In genomic region chr4:183333202-183333601, GRCh38 we compare ENCODE assay signal across 23 cellular contexts. TPM values are rescaled to one million over a fixed set of nuclear protein-coding genes. Genes with fewer than 3 reads are reported as not detected.
"Had no signal": no experiment of that assay in that cellular context is flagged by ENCODE, and none has a peak within 500 bp of the region (broad histone marks: within the 10 kb centered on the region; RNA-seq: fewer than 3 reads in every experiment).

No MANE protein-coding gene starts in this region.

- H3K4me3 ChIP-seq: colonic mucosa, hepatocyte, ovary, suprapubic skin, thyroid gland, upper lobe of left lung, uterus had no signal

- ATAC-seq: naive thymus-derived CD4-positive, alpha-beta T cell; right cardiac atrium; stimulated activated naive CD8-positive, alpha-beta T cell treated with anti-CD3 and anti-CD28 coated beads, Interleukin-15, Interleukin-2, amounts not matched to agents 100 U/mL and 50 U/mL, for 24 hours had no signal

- H3K36me3 ChIP-seq: colonic mucosa, ovary, suprapubic skin, thyroid gland, upper lobe of left lung, uterus had no signal

- H2AFZ ChIP-seq: hepatocyte had no signal

- H3K27me3 ChIP-seq: colonic mucosa, hepatocyte, ovary, suprapubic skin, thyroid gland, upper lobe of left lung, uterus had no signal

- FAIRE-seq: small intestine had no signal

- H3K9me3 ChIP-seq: colonic mucosa, ovary, suprapubic skin, thyroid gland, upper lobe of left lung, uterus had no signal

- H3K4me1 ChIP-seq: colonic mucosa, thyroid gland, uterus had no signal

- H3K27ac ChIP-seq: colonic mucosa, ovary, suprapubic skin, thyroid gland, upper lobe of left lung, uterus had no signal

- DNase-seq: colonic mucosa; effector CD8-positive, alpha-beta T cell; foreskin melanocyte; naive thymus-derived CD4-positive, alpha-beta T cell; nephron progenitor cell; ovary; right cardiac atrium; small intestine; stimulated activated CD4-positive, alpha-beta T cell treated with anti-CD3 and anti-CD28 coated beads, Interleukin-2, amount 100 ng/mL, for 48 hours; stimulated activated naive CD8-positive, alpha-beta T cell treated with anti-CD3 and anti-CD28 coated beads, Interleukin-15, Interleukin-2, amounts not matched to agents 100 U/mL and 50 U/mL, for 24 hours; thyroid gland; upper lobe of left lung; uterus had no signal

RNA-seq across cellular contexts. Expression of gene CLDN24, which starts 11.0 kb away (rescaled TPM):
- total RNA-seq: colonic mucosa; dermis microvascular lymphatic vessel endothelial cell; hepatocyte; kidney epithelial cell; liver; lung microvascular endothelial cell; mesenteric fat pad; mononuclear cell; naive thymus-derived CD4-positive, alpha-beta T cell; ovary; progenitor cell of endocrine pancreas; right cardiac atrium; suprapubic skin; thyroid gland; upper lobe of left lung; uterus had no signal
- polyA plus RNA-seq: esophagus; liver; naive thymus-derived CD4-positive, alpha-beta T cell; ovary; right cardiac atrium; small intestine had no signal

RNA-seq across cellular contexts. Expression of gene CLDN22, which starts 13.1 kb away (rescaled TPM):
- total RNA-seq: colonic mucosa; dermis microvascular lymphatic vessel endothelial cell; hepatocyte; kidney epithelial cell; lung microvascular endothelial cell; mesenteric fat pad; mononuclear cell; naive thymus-derived CD4-positive, alpha-beta T cell; progenitor cell of endocrine pancreas; right cardiac atrium; suprapubic skin; thyroid gland had no signal
- polyA plus RNA-seq: hepatocyte; liver; naive thymus-derived CD4-positive, alpha-beta T cell had no signal
